Comparison of ENCODE assay signal across 15 cellular contexts in the genomic region with DNA sequence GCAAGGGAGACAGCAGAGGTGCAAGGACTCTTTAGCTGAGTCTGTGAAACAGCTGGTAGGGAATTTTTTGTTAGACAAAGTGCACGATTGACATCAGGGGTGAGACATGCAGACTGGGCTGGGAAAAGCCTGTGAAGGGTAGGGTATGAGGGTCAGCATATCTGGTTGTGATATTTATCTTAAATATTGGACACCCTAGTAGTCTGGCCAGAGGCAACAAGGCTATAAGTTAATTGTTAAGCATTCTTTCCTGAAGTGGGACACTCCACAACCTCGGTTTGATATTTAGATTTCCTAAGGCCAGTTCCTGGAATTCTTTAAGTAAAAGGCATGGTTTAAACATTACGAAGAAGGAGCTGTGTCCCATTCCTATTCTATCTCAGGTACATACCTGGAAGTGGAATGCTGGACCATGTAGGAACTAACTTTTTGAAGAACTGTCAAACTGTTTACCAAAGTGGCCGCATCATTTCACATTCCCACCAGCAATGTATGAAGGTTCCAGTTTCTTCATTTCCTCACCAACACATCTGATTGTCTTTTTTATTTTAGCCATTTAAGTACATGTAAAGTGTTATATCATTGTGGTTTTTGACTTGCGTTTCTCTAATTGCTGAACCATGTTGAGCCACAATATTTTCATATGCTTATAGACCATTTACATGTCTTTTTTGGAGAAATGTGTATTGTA.
"Had no signal": no experiment of that assay in that cellular context is flagged by ENCODE, and none has a peak within 500 bp of the region (broad histone marks: within the 10 kb centered on the region; RNA-seq: fewer than 3 reads in every experiment).

No MANE protein-coding gene starts in this region.

- H3K9me3 ChIP-seq: prostate gland had no signal

- ATAC-seq: natural killer cell treated with Interleukin-12 subunit alpha and Interleukin-12 subunit beta and Interleukin-15 and Interleukin-18, amount 100 ng/mL, for 72 hours; upper lobe of right lung had no signal

- DNase-seq: activated CD4-positive, alpha-beta T cell treated with anti-CD3 and anti-CD28 coated beads, Interleukin-2, amount 10 ng/mL, durations not matched to agents 7 days and 5 days; activated CD8-positive, alpha-beta memory T cell treated with anti-CD3 and anti-CD28 coated beads for 24 hours; activated naive CD8-positive, alpha-beta T cell treated with anti-CD3 and anti-CD28 coated beads, Interleukin-2, amount 10 ng/mL, durations not matched to agents 7 days and 5 days; anterior cingulate cortex; brain microvascular endothelial cell; effector memory CD4-positive, alpha-beta T cell; foreskin fibroblast; left ventricle myocardium inferior; occipital lobe; right cardiac atrium; T-helper 9 cell; upper lobe of right lung had no signal

- H3K36me3 ChIP-seq: brain microvascular endothelial cell, prostate gland, upper lobe of right lung had no signal

- H3K4me1 ChIP-seq: prostate gland, upper lobe of right lung had no signal

- H3K27ac ChIP-seq: brain microvascular endothelial cell, left ventricle myocardium inferior, prostate gland, upper lobe of right lung had no signal

- H3K4me3 ChIP-seq: left ventricle myocardium inferior, prostate gland, smooth muscle cell, upper lobe of right lung had no signal

- H3K4me2 ChIP-seq: smooth muscle cell had no signal

- H3K27me3 ChIP-seq: brain microvascular endothelial cell, upper lobe of right lung had no signal
